In the genomic region with DNA sequence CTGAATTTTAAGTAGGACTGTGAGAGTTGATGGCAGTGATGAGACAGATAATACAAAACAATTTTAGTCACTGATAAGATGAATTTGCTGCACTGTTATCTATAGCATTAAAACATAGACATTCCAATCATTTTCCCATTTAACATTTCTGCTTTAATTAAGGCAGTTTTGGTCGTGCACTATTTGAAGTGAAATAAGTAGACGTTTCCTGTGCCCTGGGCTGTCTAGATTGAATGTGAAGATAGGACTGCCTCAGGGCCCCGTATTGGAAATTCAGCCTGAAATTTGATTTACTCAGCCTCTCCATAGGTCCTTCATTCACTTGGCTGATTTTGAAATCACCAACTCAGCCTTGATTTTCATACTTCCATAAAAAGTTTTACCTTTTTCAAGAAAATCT, we compare ENCODE assay signal across 1 cellular context.
TF ChIP-seq lines count a peak whose summit lies in the region.

No MANE protein-coding gene starts in this region.

TF ChIP-seq in HEK293, 187 proteins besides CTCF, POLR2A, EP300 and RAD21 (continued from another document):
- no peak for TF ChIP-seq ZSCAN18 (tag by site-specific recombination; IDR thresholded peaks at IDR 0.05)
- TF ChIP-seq ZNF23 (tag by site-specific recombination; IDR thresholded peaks at IDR 0.05; ENCODE audit: borderline replicate concordance) = no peak
- no peak for TF ChIP-seq ZBTB6 (tag by site-specific recombination; IDR thresholded peaks at IDR 0.05)
- TF ChIP-seq ZNF692 (tag by site-specific recombination; IDR thresholded peaks at IDR 0.05) = 0 out of 2 replicates have a peak, but pooled peaks have one; percentile 20
- TF ChIP-seq, protein P1, sequence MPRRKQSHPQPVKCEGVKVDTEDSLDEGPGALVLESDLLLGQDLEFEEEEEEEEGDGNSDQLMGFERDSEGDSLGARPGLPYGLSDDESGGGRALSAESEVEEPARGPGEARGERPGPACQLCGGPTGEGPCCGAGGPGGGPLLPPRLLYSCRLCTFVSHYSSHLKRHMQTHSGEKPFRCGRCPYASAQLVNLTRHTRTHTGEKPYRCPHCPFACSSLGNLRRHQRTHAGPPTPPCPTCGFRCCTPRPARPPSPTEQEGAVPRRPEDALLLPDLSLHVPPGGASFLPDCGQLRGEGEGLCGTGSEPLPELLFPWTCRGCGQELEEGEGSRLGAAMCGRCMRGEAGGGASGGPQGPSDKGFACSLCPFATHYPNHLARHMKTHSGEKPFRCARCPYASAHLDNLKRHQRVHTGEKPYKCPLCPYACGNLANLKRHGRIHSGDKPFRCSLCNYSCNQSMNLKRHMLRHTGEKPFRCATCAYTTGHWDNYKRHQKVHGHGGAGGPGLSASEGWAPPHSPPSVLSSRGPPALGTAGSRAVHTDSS (tag by site-specific recombination; IDR thresholded peaks at IDR 0.05) = no peak
- TF ChIP-seq ZFP69B (tag by site-specific recombination; IDR thresholded peaks at IDR 0.05) = 0 out of 2 replicates have a peak, but pooled peaks have one; percentile 27
- peak; percentile 70; the same call in 1 of the 2 replicates for TF ChIP-seq TCF7L2 (IDR thresholded peaks at IDR 0.05; ENCODE audit: borderline replicate concordance, low read depth, low read length)
- peak; percentile 51 for TF ChIP-seq PRDM6 (tag by site-specific recombination; IDR thresholded peaks at IDR 0.05)
- no peak for TF ChIP-seq ZBTB26 (tag by site-specific recombination; optimal IDR thresholded peaks at IDR 0.05)
- no peak for TF ChIP-seq ZNF514 (tag by site-specific recombination; IDR thresholded peaks at IDR 0.05)
- no peak for TF ChIP-seq HOXC10 (CRISPR knock-in tag; IDR thresholded peaks at IDR 0.05)
- no peak for TF ChIP-seq TRIM28 (IDR thresholded peaks at IDR 0.05; ENCODE audit: borderline replicate concordance, low read length)
